Comparison of ENCODE assay signal across 1 cellular context in the genomic region with DNA sequence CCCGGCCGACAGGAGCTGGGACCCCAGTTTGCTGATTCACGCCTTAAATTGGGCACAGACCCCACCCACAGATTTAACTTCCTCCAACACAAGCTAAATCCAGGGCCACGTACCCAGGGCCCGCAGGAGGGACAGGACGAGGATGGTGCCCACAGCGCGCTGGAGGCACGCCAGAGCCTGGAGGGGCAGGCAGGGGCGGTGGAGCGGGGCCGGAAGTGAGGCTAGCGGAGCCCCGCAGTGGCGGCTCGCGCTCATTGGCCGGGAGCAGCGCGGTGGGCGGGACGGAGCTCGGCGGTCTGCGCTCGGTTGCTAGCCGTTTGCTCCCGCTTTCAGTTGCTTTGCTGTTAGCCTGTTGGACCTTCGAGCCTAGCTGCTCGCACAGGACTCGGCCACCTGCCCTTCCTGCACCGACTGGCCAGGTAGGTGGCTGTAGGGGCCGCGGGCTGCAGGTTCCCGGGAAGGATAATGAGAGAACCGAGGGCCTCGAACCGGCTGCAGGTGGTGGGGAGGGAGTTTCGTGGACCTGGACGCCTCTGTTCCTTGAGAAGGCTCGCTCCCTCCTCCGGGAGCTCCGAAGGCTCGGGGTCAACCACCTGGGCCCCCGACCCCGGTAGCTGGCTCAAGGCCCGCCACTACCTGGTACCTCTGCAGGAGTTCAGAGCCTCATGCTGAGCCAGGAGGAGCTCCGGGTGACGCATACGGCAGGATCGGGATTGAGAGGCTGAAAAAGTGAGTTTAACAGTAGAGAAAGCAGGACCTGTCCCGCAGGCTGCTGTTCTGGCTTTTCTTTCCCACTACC.
A peak's percentile ranks its signal among the peaks of the same experiment; 100 is the strongest.
TF ChIP-seq lines count a peak whose summit lies in the region.

A gene (plus strand): TSS at position 332 of the 799 bp plus-strand sequence. CDS start 8,212 bp downstream, outside the sequence.

TF ChIP-seq in HepG2, 621 proteins besides CTCF, POLR2A, EP300 and RAD21 (continued from another document and continues in another):
- peak; percentile 73; the same call in 1 of the 2 replicates for TF ChIP-seq ISL2 (CRISPR knock-in tag; IDR thresholded peaks at IDR 0.05)
- TF ChIP-seq ZNF878 (CRISPR knock-in tag; IDR thresholded peaks at IDR 0.05), result 0 out of 2 replicates have a peak, but pooled peaks have one; percentile 52
- TF ChIP-seq, protein P1, sequence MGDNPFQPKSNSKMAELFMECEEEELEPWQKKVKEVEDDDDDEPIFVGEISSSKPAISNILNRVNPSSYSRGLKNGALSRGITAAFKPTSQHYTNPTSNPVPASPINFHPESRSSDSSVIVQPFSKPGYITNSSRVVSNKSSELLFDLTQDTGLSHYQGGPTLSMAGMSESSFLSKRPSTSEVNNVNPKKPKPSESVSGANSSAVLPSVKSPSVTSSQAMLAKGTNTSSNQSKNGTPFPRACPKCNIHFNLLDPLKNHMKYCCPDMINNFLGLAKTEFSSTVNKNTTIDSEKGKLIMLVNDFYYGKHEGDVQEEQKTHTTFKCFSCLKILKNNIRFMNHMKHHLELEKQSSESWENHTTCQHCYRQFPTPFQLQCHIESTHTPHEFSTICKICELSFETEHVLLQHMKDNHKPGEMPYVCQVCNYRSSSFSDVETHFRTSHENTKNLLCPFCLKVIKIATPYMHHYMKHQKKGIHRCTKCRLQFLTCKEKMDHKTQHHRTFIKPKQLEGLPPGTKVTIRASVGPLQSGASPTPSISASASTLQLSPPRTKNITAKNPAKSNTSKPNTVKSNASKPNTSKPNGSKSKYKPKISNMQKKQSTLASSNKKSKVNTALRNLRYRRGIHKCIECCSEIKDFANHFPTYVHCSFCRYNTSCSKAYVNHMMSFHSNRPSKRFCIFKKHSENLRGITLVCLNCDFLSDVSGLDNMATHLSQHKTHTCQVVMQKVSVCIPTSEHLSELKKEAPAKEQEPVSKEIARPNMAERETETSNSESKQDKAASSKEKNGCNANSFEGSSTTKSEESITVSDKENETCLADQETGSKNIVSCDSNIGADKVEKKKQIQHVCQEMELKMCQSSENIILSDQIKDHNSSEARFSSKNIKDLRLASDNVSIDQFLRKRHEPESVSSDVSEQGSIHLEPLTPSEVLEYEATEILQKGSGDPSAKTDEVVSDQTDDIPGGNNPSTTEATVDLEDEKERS (CRISPR knock-in tag; IDR thresholded peaks at IDR 0.05), result no peak
- no peak for TF ChIP-seq ZNF841 (CRISPR knock-in tag; IDR thresholded peaks at IDR 0.05; ENCODE audit: borderline replicate concordance)
- TF ChIP-seq ZNF329 (CRISPR knock-in tag; IDR thresholded peaks at IDR 0.05; ENCODE audit: low read depth), result peak; percentile 91; the same call in 1 of the 2 replicates
- no peak for TF ChIP-seq MAFG (CRISPR knock-in tag; IDR thresholded peaks at IDR 0.05)
- TF ChIP-seq SNAPC2 (CRISPR knock-in tag; IDR thresholded peaks at IDR 0.05), result 0 out of 2 replicates have a peak, but pooled peaks have one; percentile 12
- no peak for TF ChIP-seq ZNF577 (CRISPR knock-in tag; IDR thresholded peaks at IDR 0.05; ENCODE audit: borderline replicate concordance, low read depth)
- TF ChIP-seq, protein P2, sequence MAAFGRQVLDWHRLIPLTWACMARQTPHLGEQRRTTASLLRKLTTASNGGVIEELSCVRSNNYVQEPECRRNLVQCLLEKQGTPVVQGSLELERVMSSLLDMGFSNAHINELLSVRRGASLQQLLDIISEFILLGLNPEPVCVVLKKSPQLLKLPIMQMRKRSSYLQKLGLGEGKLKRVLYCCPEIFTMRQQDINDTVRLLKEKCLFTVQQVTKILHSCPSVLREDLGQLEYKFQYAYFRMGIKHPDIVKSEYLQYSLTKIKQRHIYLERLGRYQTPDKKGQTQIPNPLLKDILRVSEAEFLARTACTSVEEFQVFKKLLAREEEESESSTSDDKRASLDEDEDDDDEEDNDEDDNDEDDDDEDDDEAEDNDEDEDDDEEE (CRISPR knock-in tag; IDR thresholded peaks at IDR 0.05), result no peak; the same call in 1 of the 2 replicates
- peak; percentile 45 for TF ChIP-seq FOXA3 (CRISPR knock-in tag; IDR thresholded peaks at IDR 0.05)
- TF ChIP-seq ZNF557 (CRISPR knock-in tag; IDR thresholded peaks at IDR 0.05), result peak; percentile 77; the same call in 1 of the 2 replicates
- no peak for TF ChIP-seq U2AF2 (IDR thresholded peaks at IDR 0.05; ENCODE audit: low read depth, low read length)
- no peak for TF ChIP-seq SAFB2 (CRISPR knock-in tag; IDR thresholded peaks at IDR 0.05; ENCODE audit: borderline replicate concordance, low read depth)
- TF ChIP-seq, protein P3, sequence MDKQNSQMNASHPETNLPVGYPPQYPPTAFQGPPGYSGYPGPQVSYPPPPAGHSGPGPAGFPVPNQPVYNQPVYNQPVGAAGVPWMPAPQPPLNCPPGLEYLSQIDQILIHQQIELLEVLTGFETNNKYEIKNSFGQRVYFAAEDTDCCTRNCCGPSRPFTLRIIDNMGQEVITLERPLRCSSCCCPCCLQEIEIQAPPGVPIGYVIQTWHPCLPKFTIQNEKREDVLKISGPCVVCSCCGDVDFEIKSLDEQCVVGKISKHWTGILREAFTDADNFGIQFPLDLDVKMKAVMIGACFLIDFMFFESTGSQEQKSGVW (CRISPR knock-in tag; IDR thresholded peaks at IDR 0.05; ENCODE audit: borderline replicate concordance), result no peak
- no peak for TF ChIP-seq CENPX (CRISPR knock-in tag; IDR thresholded peaks at IDR 0.05)
- TF ChIP-seq ZNF782 (CRISPR knock-in tag; IDR thresholded peaks at IDR 0.05; ENCODE audit: borderline replicate concordance), result peak; percentile 40; the same call in 1 of the 2 replicates
- TF ChIP-seq ZNF260 (CRISPR knock-in tag; IDR thresholded peaks at IDR 0.05; ENCODE audit: borderline replicate concordance, low read depth), result no peak
- TF ChIP-seq MEF2D (CRISPR knock-in tag; IDR thresholded peaks at IDR 0.05), result no peak; the same call in 1 of the 2 replicates
- 0 out of 2 replicates have a peak, but pooled peaks have one; percentile 70 for TF ChIP-seq ZNF333 (CRISPR knock-in tag; IDR thresholded peaks at IDR 0.05; ENCODE audit: borderline replicate concordance)
- TF ChIP-seq, protein P4, sequence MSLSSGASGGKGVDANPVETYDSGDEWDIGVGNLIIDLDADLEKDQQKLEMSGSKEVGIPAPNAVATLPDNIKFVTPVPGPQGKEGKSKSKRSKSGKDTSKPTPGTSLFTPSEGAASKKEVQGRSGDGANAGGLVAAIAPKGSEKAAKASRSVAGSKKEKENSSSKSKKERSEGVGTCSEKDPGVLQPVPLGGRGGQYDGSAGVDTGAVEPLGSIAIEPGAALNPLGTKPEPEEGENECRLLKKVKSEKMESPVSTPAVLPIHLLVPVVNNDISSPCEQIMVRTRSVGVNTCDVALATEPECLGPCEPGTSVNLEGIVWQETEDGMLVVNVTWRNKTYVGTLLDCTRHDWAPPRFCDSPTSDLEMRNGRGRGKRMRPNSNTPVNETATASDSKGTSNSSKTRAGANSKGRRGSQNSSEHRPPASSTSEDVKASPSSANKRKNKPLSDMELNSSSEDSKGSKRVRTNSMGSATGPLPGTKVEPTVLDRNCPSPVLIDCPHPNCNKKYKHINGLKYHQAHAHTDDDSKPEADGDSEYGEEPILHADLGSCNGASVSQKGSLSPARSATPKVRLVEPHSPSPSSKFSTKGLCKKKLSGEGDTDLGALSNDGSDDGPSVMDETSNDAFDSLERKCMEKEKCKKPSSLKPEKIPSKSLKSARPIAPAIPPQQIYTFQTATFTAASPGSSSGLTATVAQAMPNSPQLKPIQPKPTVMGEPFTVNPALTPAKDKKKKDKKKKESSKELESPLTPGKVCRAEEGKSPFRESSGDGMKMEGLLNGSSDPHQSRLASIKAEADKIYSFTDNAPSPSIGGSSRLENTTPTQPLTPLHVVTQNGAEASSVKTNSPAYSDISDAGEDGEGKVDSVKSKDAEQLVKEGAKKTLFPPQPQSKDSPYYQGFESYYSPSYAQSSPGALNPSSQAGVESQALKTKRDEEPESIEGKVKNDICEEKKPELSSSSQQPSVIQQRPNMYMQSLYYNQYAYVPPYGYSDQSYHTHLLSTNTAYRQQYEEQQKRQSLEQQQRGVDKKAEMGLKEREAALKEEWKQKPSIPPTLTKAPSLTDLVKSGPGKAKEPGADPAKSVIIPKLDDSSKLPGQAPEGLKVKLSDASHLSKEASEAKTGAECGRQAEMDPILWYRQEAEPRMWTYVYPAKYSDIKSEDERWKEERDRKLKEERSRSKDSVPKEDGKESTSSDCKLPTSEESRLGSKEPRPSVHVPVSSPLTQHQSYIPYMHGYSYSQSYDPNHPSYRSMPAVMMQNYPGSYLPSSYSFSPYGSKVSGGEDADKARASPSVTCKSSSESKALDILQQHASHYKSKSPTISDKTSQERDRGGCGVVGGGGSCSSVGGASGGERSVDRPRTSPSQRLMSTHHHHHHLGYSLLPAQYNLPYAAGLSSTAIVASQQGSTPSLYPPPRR (CRISPR knock-in tag; IDR thresholded peaks at IDR 0.05; ENCODE audit: borderline replicate concordance), result peak; percentile 65; the same call in 1 of the 2 replicates
- TF ChIP-seq, protein P5, sequence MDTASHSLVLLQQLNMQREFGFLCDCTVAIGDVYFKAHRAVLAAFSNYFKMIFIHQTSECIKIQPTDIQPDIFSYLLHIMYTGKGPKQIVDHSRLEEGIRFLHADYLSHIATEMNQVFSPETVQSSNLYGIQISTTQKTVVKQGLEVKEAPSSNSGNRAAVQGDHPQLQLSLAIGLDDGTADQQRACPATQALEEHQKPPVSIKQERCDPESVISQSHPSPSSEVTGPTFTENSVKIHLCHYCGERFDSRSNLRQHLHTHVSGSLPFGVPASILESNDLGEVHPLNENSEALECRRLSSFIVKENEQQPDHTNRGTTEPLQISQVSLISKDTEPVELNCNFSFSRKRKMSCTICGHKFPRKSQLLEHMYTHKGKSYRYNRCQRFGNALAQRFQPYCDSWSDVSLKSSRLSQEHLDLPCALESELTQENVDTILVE (CRISPR knock-in tag; IDR thresholded peaks at IDR 0.05), result no peak
- no peak for TF ChIP-seq DPF2 (CRISPR knock-in tag; IDR thresholded peaks at IDR 0.05; ENCODE audit: borderline replicate concordance, low read depth)
- peak; percentile 67 for TF ChIP-seq ZNF331 (CRISPR knock-in tag; IDR thresholded peaks at IDR 0.05)
- TF ChIP-seq, protein P6, sequence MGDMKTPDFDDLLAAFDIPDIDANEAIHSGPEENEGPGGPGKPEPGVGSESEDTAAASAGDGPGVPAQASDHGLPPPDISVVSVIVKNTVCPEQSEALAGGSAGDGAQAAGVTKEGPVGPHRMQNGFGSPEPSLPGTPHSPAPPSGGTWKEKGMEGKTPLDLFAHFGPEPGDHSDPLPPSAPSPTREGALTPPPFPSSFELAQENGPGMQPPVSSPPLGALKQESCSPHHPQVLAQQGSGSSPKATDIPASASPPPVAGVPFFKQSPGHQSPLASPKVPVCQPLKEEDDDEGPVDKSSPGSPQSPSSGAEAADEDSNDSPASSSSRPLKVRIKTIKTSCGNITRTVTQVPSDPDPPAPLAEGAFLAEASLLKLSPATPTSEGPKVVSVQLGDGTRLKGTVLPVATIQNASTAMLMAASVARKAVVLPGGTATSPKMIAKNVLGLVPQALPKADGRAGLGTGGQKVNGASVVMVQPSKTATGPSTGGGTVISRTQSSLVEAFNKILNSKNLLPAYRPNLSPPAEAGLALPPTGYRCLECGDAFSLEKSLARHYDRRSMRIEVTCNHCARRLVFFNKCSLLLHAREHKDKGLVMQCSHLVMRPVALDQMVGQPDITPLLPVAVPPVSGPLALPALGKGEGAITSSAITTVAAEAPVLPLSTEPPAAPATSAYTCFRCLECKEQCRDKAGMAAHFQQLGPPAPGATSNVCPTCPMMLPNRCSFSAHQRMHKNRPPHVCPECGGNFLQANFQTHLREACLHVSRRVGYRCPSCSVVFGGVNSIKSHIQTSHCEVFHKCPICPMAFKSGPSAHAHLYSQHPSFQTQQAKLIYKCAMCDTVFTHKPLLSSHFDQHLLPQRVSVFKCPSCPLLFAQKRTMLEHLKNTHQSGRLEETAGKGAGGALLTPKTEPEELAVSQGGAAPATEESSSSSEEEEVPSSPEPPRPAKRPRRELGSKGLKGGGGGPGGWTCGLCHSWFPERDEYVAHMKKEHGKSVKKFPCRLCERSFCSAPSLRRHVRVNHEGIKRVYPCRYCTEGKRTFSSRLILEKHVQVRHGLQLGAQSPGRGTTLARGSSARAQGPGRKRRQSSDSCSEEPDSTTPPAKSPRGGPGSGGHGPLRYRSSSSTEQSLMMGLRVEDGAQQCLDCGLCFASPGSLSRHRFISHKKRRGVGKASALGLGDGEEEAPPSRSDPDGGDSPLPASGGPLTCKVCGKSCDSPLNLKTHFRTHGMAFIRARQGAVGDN (CRISPR knock-in tag; IDR thresholded peaks at IDR 0.05), result peak; percentile 97
- peak; percentile 78 for TF ChIP-seq ZNF607 (CRISPR knock-in tag; IDR thresholded peaks at IDR 0.05; ENCODE audit: borderline replicate concordance)
- no peak for TF ChIP-seq SRSF4 (IDR thresholded peaks at IDR 0.05; ENCODE audit: low read depth, low read length, poor library complexity, severe bottlenecking)
- TF ChIP-seq RFX1 (IDR thresholded peaks at IDR 0.05), result no peak
- TF ChIP-seq, protein P7, sequence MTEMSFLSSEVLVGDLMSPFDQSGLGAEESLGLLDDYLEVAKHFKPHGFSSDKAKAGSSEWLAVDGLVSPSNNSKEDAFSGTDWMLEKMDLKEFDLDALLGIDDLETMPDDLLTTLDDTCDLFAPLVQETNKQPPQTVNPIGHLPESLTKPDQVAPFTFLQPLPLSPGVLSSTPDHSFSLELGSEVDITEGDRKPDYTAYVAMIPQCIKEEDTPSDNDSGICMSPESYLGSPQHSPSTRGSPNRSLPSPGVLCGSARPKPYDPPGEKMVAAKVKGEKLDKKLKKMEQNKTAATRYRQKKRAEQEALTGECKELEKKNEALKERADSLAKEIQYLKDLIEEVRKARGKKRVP (CRISPR knock-in tag; IDR thresholded peaks at IDR 0.05), result no peak; a peak in 1 of 4 replicates
